Comparison of ENCODE assay signal across 16 cellular contexts in the genomic region with DNA sequence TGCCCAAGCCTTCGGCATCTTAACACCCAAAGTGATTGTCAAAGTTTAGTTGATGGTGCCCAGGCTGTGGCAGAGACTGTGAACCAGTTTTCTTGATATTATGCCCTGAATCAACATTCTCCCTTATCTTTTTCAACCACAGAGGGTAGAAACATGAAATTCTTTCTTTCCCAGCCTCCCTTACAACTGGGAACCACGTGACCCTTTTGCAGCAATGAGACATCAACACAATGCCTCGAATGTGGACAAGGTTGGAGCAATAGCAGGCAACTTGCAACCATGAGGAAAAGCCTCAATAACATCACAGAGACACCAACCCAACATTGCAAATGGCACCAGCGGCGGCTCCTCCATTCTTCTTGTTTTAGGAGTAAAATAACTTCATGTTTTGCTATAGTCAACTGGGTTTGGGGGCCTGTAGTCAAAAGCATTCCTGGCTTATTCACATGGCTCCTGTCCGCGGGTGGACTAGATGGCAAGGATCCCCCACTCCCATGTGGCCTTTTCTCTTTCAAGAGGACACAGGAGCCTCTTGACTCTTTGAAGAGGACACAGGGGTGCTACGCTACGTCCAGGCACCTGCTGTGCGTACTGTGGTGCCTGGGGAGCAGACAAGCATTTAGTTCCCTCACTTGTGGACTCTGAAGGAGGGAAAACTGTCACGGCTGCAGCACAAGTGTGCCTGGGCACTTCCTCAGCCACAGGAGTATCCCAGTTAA.
A peak's percentile ranks its signal among the peaks of the same experiment; 100 is the strongest.
DNase-seq lines count a peak whose midpoint lies in the region; ATAC-seq and TF ChIP-seq lines count a peak whose summit lies in the region.
"Had no signal": no experiment of that assay in that cellular context is flagged by ENCODE, and none has a peak within 500 bp of the region (broad histone marks: within the 10 kb centered on the region; RNA-seq: fewer than 3 reads in every experiment).

No MANE protein-coding gene starts in this region.

- no peaks in the 10 kb centered on the region for H3K27me3 Mint-ChIP-seq in activated naive CD4-positive, alpha-beta T cell treated with anti-CD3 and anti-CD28 coated beads, Interleukin-2, amount 10 ng/mL, durations not matched to agents 7 days and 5 days
- no peaks in the 10 kb centered on the region for H3K27me3 Mint-ChIP-seq in T-helper 17 cell
- peaks cover 12% of the 10 kb centered on the region for H3K27me3 Mint-ChIP-seq in glutamatergic neuron (ENCODE audit: unreplicated experiment)

- H3K27me3 ChIP-seq in aorta (ENCODE audit: control insufficient read depth in 1 of 2, insufficient read depth in 2 of 2, low read length in 1 of 2) (no peaks in the 10 kb centered on the region), ascending aorta (no peaks in the 10 kb centered on the region)

- CTCF ChIA-PET in activated naive CD4-positive, alpha-beta T cell treated with anti-CD3 and anti-CD28 coated beads, Interleukin-2, amount 10 ng/mL, durations not matched to agents 7 days and 5 days (lab: Charles Lee) = no interaction called here

- H3K9me3 Mint-ChIP-seq in activated naive CD4-positive, alpha-beta T cell treated with anti-CD3 and anti-CD28 coated beads, Interleukin-2, amount 50 U/mL, for 72 hours = no peaks in the 10 kb centered on the region
- H3K9me3 Mint-ChIP-seq in activated naive CD4-positive, alpha-beta T cell treated with anti-CD3 and anti-CD28 coated beads, Interleukin-2, amount 10 ng/mL, durations not matched to agents 7 days and 5 days = no peaks in the 10 kb centered on the region
- peaks cover 8% of the 10 kb centered on the region for H3K9me3 Mint-ChIP-seq in glutamatergic neuron (ENCODE audit: unreplicated experiment)
- H3K9me3 Mint-ChIP-seq: nephron had no signal

- no peaks in the 10 kb centered on the region for H3K4me1 Mint-ChIP-seq in activated naive CD4-positive, alpha-beta T cell treated with anti-CD3 and anti-CD28 coated beads, Interleukin-2, amount 10 ng/mL, durations not matched to agents 7 days and 5 days
- peaks cover 23% of the 10 kb centered on the region for H3K4me1 Mint-ChIP-seq in T-helper 17 cell
- peaks cover 19% of the 10 kb centered on the region for H3K4me1 Mint-ChIP-seq in glutamatergic neuron (ENCODE audit: low read depth, unreplicated experiment)

- H3K4me3 ChIP-seq in aorta (ENCODE audit: low read length in 2 of 2) (no peak overlapping the region), ascending aorta (no peak overlapping the region)
- H3K4me3 ChIP-seq: lung had no signal

- H3K36me3 Mint-ChIP-seq in activated naive CD4-positive, alpha-beta T cell treated with anti-CD3 and anti-CD28 coated beads, Interleukin-2, amount 50 U/mL, for 72 hours = no peaks in the 10 kb centered on the region
- peaks cover 26% of the 10 kb centered on the region for H3K36me3 Mint-ChIP-seq in activated naive CD4-positive, alpha-beta T cell treated with anti-CD3 and anti-CD28 coated beads, Interleukin-2, amount 10 ng/mL, durations not matched to agents 7 days and 5 days
- H3K36me3 Mint-ChIP-seq in T-helper 17 cell (ENCODE audit: low read depth) (peaks cover 3% of the 10 kb centered on the region), glutamatergic neuron (ENCODE audit: unreplicated experiment) (peaks cover 10% of the 10 kb centered on the region)

- no peaks in the 10 kb centered on the region for H3K9me3 ChIP-seq in T-helper 17 cell (ENCODE audit: control insufficient read depth, low read length, poor library complexity, severe bottlenecking)
- no peaks in the 10 kb centered on the region for H3K9me3 ChIP-seq in aorta (ENCODE audit: control insufficient read depth, low read length)
- no peaks in the 10 kb centered on the region for H3K9me3 ChIP-seq in ascending aorta

- no peaks in the 10 kb centered on the region for H3K36me3 ChIP-seq in aorta (ENCODE audit: control insufficient read depth in 1 of 2, insufficient read depth in 2 of 2, low read length in 1 of 2)
- H3K36me3 ChIP-seq in ascending aorta = no peaks in the 10 kb centered on the region

- H3K4me1 ChIP-seq in aorta (ENCODE audit: control insufficient read depth in 1 of 2, insufficient read depth in 2 of 2, low read length in 2 of 2) = no peaks in the 10 kb centered on the region
- H3K4me1 ChIP-seq in ascending aorta = no peaks in the 10 kb centered on the region

- H3K27ac ChIP-seq in aorta (ENCODE audit: low read depth in 1 of 2, low read length in 2 of 2) (no peak overlapping the region), ascending aorta (no peak overlapping the region)

- intact Hi-C loops in aorta (cut with DNase I) (no loop called here), ascending aorta (cut with DNase I) (no loop called here)

- H3K27ac Mint-ChIP-seq in activated naive CD4-positive, alpha-beta T cell treated with anti-CD3 and anti-CD28 coated beads, Interleukin-2, amount 50 U/mL, for 72 hours = peak overlapping the region; percentile 44 to 83
- H3K27ac Mint-ChIP-seq in activated naive CD4-positive, alpha-beta T cell treated with anti-CD3 and anti-CD28 coated beads, Interleukin-2, amount 10 ng/mL, durations not matched to agents 7 days and 5 days = no peak overlapping the region
- H3K27ac Mint-ChIP-seq in T-helper 17 cell (peak overlapping the region; percentile 67), glutamatergic neuron (ENCODE audit: unreplicated experiment) (no peak overlapping the region)
- H3K27ac Mint-ChIP-seq: nephron had no signal

- H3K4me3 Mint-ChIP-seq in activated naive CD4-positive, alpha-beta T cell treated with anti-CD3 and anti-CD28 coated beads, Interleukin-2, amount 10 ng/mL, durations not matched to agents 7 days and 5 days = no peak overlapping the region
- no peak overlapping the region for H3K4me3 Mint-ChIP-seq in T-helper 17 cell
- no peak overlapping the region for H3K4me3 Mint-ChIP-seq in glutamatergic neuron (ENCODE audit: unreplicated experiment)
- H3K4me3 Mint-ChIP-seq: nephron had no signal

- TF ChIP-seq CTCF in glutamatergic neuron (IDR thresholded peaks at IDR 0.05; ENCODE audit: partially characterized antibody, unreplicated experiment) = no peak
- TF ChIP-seq CTCF in ascending aorta (IDR thresholded peaks at IDR 0.05) = no peak

- ATAC-seq in activated naive CD4-positive, alpha-beta T cell treated with anti-CD3 and anti-CD28 coated beads, Interleukin-2, amount 50 U/mL, for 72 hours = no peak
- ATAC-seq in T-helper 17 cell = no peak
- ATAC-seq in aorta (ENCODE audit: low FRiP score) = no peak
- ATAC-seq: Panc1 had no signal

- 81 to 84% methylated on average over 11 of the region's 11 CpGs for WGBS in aorta, 2 donors

- no peak for DNase-seq in activated naive CD4-positive, alpha-beta T cell treated with anti-CD3 and anti-CD28 coated beads, Interleukin-2, amount 50 U/mL, for 72 hours (ENCODE audit: low spot score in 2 of 2)
- no peak for DNase-seq in activated naive CD4-positive, alpha-beta T cell treated with anti-CD3 and anti-CD28 coated beads, Interleukin-2, amount 10 ng/mL, durations not matched to agents 7 days and 5 days
- no peak for DNase-seq in T-helper 17 cell
- peak; percentile 13 for DNase-seq in glutamatergic neuron
- peak; percentile 24 to 49 for DNase-seq in aorta
- DNase-seq in NCI-H774 (lab: John Stamatoyannopoulos, UW) = no peak
- no peak for DNase-seq in ascending aorta (ENCODE audit: low spot score in 2 of 2)
- DNase-seq in NCI-H2227 treated with DMSO at 0.1 percent for 48 hours (lab: John Stamatoyannopoulos, UW) = no peak
- DNase-seq: activated T-cell treated with anti-CD3 and anti-CD28 coated beads, Interleukin-2, amount 50 U/mL, for 48 hours; cortex of kidney; HCEC 1CT; NCI-H1930; NCI-H82 had no signal

Comparison
In these comparisons a context has a peak if more than half of its experiments do, and no peak if none do; other contexts are left out.
1. H3K27ac Mint-ChIP-seq: peak in activated naive CD4-positive, alpha-beta T cell treated with anti-CD3 and anti-CD28 coated beads, Interleukin-2, amount 50 U/mL, for 72 hours (2 of 2) and T-helper 17 cell (single experiment); none in activated naive CD4-positive, alpha-beta T cell treated with anti-CD3 and anti-CD28 coated beads, Interleukin-2, amount 10 ng/mL, durations not matched to agents 7 days and 5 days (single experiment) and glutamatergic neuron (single experiment).
2. DNase-seq: peak in glutamatergic neuron (single experiment) and aorta (2 of 2); none in activated naive CD4-positive, alpha-beta T cell treated with anti-CD3 and anti-CD28 coated beads, Interleukin-2, amount 50 U/mL, for 72 hours (0 of 2), activated naive CD4-positive, alpha-beta T cell treated with anti-CD3 and anti-CD28 coated beads, Interleukin-2, amount 10 ng/mL, durations not matched to agents 7 days and 5 days (single experiment), T-helper 17 cell (0 of 3), NCI-H774 (single experiment), ascending aorta (0 of 2) and NCI-H2227 treated with DMSO at 0.1 percent for 48 hours (single experiment).